ENCODE assay signal across 20 cellular contexts in genomic region chr2:240182966-240183365, GRCh38. TPM values are rescaled to one million over a fixed set of nuclear protein-coding genes. Genes with fewer than 3 reads are reported as not detected.
"Had no signal": no experiment of that assay in that cellular context is flagged by ENCODE, and none has a peak within 500 bp of the region (broad histone marks: within the 10 kb centered on the region; RNA-seq: fewer than 3 reads in every experiment).

No MANE protein-coding gene starts in this region.

- H3K36me3 ChIP-seq: gastrocnemius medialis, heart right ventricle had no signal

- ATAC-seq: activated CD8-positive, alpha-beta memory T cell treated with anti-CD3 and anti-CD28 coated beads, Interleukin-2, amount 10 ng/mL, durations not matched to agents 7 days and 5 days; esophagus mucosa; gastrocnemius medialis; heart right ventricle; left ventricle myocardium superior; mucosa of descending colon; naive thymus-derived CD4-positive, alpha-beta T cell; stimulated activated naive CD8-positive, alpha-beta T cell treated with anti-CD3 and anti-CD28 coated beads, Interleukin-15, amount 100 ng/mL, for 72 hours; WTC11 had no signal

- H3K9me3 ChIP-seq: gastrocnemius medialis, mucosa of descending colon had no signal

- H3K27me3 ChIP-seq: gastrocnemius medialis had no signal

- H3K27ac ChIP-seq: gastrocnemius medialis, heart right ventricle had no signal

- DNase-seq: activated CD4-positive, alpha-beta memory T cell treated with anti-CD3 and anti-CD28 coated beads for 36 hours; activated CD4-positive, alpha-beta T cell treated with anti-CD3 and anti-CD28 coated beads for 4 hours; activated CD8-positive, alpha-beta memory T cell treated with anti-CD3 and anti-CD28 coated beads, Interleukin-2, amount 10 ng/mL, durations not matched to agents 7 days and 5 days; amygdala; central memory CD4-positive, alpha-beta T cell; cortex of kidney; gastrocnemius medialis; heart right ventricle; immature natural killer cell; left ventricle myocardium superior; mucosa of descending colon; naive thymus-derived CD4-positive, alpha-beta T cell; retina; stimulated activated naive CD8-positive, alpha-beta T cell treated with anti-CD3 and anti-CD28 coated beads, Interleukin-15, amount 100 ng/mL, for 72 hours; trophoblast cell had no signal

- H3K4me3 ChIP-seq: gastrocnemius medialis, heart right ventricle, mucosa of descending colon had no signal

- H3K4me1 ChIP-seq: gastrocnemius medialis, heart right ventricle had no signal

RNA-seq across cellular contexts. Expression of gene OTOS, which starts 42.5 kb away (rescaled TPM):
- total RNA-seq: activated CD4-positive, alpha-beta memory T cell treated with anti-CD3 and anti-CD28 coated beads for 36 hours; activated CD8-positive, alpha-beta memory T cell treated with anti-CD3 and anti-CD28 coated beads, Interleukin-2, amount 10 ng/mL, durations not matched to agents 7 days and 5 days; esophagus mucosa; gastrocnemius medialis; heart right ventricle; left ventricle myocardium superior; mucosa of descending colon; naive thymus-derived CD4-positive, alpha-beta T cell; skeletal muscle tissue; T-helper 2 cell treated with Interferon-gamma antibody and Interleukin-4, amounts not matched to agents 100 ng/mL and 5 ng/mL, for 36 hours; temporal lobe; WTC11 had no signal
